ENCODE assay signal across 17 cellular contexts in genomic region chr15:42037650-42038049, GRCh38. TPM values are rescaled to one million over a fixed set of nuclear protein-coding genes. Genes with fewer than 3 reads are reported as not detected.
DNase-seq lines count a peak whose midpoint lies in the region; ATAC-seq, FAIRE-seq and TF ChIP-seq lines count a peak whose summit lies in the region.
"Had no signal": no experiment of that assay in that cellular context is flagged by ENCODE, and none has a peak within 500 bp of the region (broad histone marks: within the 10 kb centered on the region; RNA-seq: fewer than 3 reads in every experiment).

No MANE protein-coding gene starts in this region.

- H3K79me2 ChIP-seq in H9 (ENCODE audit: insufficient read depth, low read length): no peaks in the 10 kb centered on the region

- H3K79me1 ChIP-seq in H9 (ENCODE audit: insufficient read depth, low read depth, low read length, poor library complexity, severe bottlenecking): no peaks in the 10 kb centered on the region

- no peaks in the 10 kb centered on the region for H4K20me1 ChIP-seq in H9 (ENCODE audit: control insufficient read depth, insufficient read depth, insufficient read length)

- H3K27ac ChIP-seq in endodermal cell (ENCODE audit: low read depth, low read length) (no peak overlapping the region), small intestine (ENCODE audit: low read depth in 1 of 2, low read length in 1 of 2) (no peak overlapping the region), H9 (ENCODE audit: insufficient read length, low read depth, low read length) (no peak overlapping the region)
- H3K27ac ChIP-seq: HL-60 had no signal

- no peak overlapping the region for H2AFZ ChIP-seq in H9 (ENCODE audit: low read length)

- H3K9me3 Mint-ChIP-seq in endodermal cell: peaks cover 3% of the 10 kb centered on the region
- H3K9me3 Mint-ChIP-seq in H9: peaks cover 0 to 4% of the 10 kb centered on the region in 2 experiments; a peak in 1 of 5 replicates
- H3K9me3 Mint-ChIP-seq in progenitor cell of endocrine pancreas (ENCODE audit: low read depth): no peaks in the 10 kb centered on the region
- H3K9me3 Mint-ChIP-seq: activated CD8-positive, alpha-beta T cell treated with anti-CD3 and anti-CD28 coated beads for 36 hours; activated naive CD4-positive, alpha-beta T cell treated with anti-CD3 and anti-CD28 coated beads, Interleukin-2, amount 50 U/mL, for 24 hours had no signal

- no peak for FAIRE-seq in small intestine (lab: Jason Lieb, UNC)

- no peak overlapping the region for H2AK5ac ChIP-seq in H9 (ENCODE audit: insufficient read length, low read length)

- no peak overlapping the region for H3K4ac ChIP-seq in H9 (ENCODE audit: low read depth, low read length)

- ATAC-seq in GM18505 (IDR thresholded peaks at IDR 0.05; ENCODE audit: unreplicated experiment): no peak
- ATAC-seq: activated CD8-positive, alpha-beta T cell treated with anti-CD3 and anti-CD28 coated beads for 36 hours had no signal

- no peaks in the 10 kb centered on the region for H3K23me2 ChIP-seq in H9 (ENCODE audit: insufficient read length, low read depth, low read length, poor library complexity, severe bottlenecking)

- H3K4me3 ChIP-seq in endodermal cell (ENCODE audit: low read length) (no peak overlapping the region), small intestine (ENCODE audit: low read depth in 1 of 2, low read length in 2 of 2) (no peak overlapping the region)

- no peak overlapping the region for H2BK20ac ChIP-seq in H9 (ENCODE audit: low read depth, low read length, poor library complexity, severe bottlenecking)

- no peak overlapping the region for H3K23ac ChIP-seq in H9 (ENCODE audit: insufficient read length, low read depth, low read length)

- no peak overlapping the region for H3K4me2 ChIP-seq in H9 (ENCODE audit: insufficient read depth, insufficient read length, low read length)

- H3K4me3 Mint-ChIP-seq in endodermal cell (no peak overlapping the region), H9 (no peak overlapping the region), progenitor cell of endocrine pancreas (ENCODE audit: low read depth) (no peak overlapping the region)
- H3K4me3 Mint-ChIP-seq: activated CD8-positive, alpha-beta T cell treated with anti-CD3 and anti-CD28 coated beads for 36 hours; activated naive CD4-positive, alpha-beta T cell treated with anti-CD3 and anti-CD28 coated beads, Interleukin-2, amount 50 U/mL, for 24 hours had no signal

- H3K36me3 Mint-ChIP-seq in endodermal cell (ENCODE audit: low read depth): no peaks in the 10 kb centered on the region
- no peaks in the 10 kb centered on the region; a peak in 1 of 7 replicates for H3K36me3 Mint-ChIP-seq in H9 (ENCODE audit: insufficient read depth in 1 of 3, low read depth in 3 of 3)
- no peaks in the 10 kb centered on the region for H3K36me3 Mint-ChIP-seq in progenitor cell of endocrine pancreas (ENCODE audit: insufficient read depth)
- H3K36me3 Mint-ChIP-seq: activated naive CD4-positive, alpha-beta T cell treated with anti-CD3 and anti-CD28 coated beads, Interleukin-2, amount 50 U/mL, for 24 hours had no signal

- H3K27me3 ChIP-seq in endodermal cell (ENCODE audit: control insufficient read depth, insufficient read depth, low read length, poor library complexity, severe bottlenecking) (no peaks in the 10 kb centered on the region), small intestine (ENCODE audit: control insufficient read depth in 2 of 2, insufficient read depth in 2 of 2, low read length in 2 of 2) (no peaks in the 10 kb centered on the region), H9 (ENCODE audit: insufficient read depth, low read length) (no peaks in the 10 kb centered on the region)

- peak; percentile 31 for DNase-seq in NCI-H146 (lab: John Stamatoyannopoulos, UW)
- DNase-seq in NCI-H146 treated with DMSO at 0.1 percent for 48 hours (lab: John Stamatoyannopoulos, UW; ENCODE audit: unreplicated experiment): no peak
- peak; percentile 86 for DNase-seq in NCI-H510A (lab: John Stamatoyannopoulos, UW)
- DNase-seq in endodermal cell: peak; percentile 28
- DNase-seq in small intestine: peak; percentile 42
- no peak for DNase-seq in H9
- no peak for DNase-seq in progenitor cell of endocrine pancreas (ENCODE audit: low spot score, unreplicated experiment)
- DNase-seq: activated CD8-positive, alpha-beta T cell treated with anti-CD3 and anti-CD28 coated beads for 36 hours; stimulated activated CD4-positive, alpha-beta T cell treated with anti-CD3 and anti-CD28 coated beads, Interleukin-1b, Interleukin-23, amount 100 ng/mL, for 48 hours; T-helper 9 cell had no signal

- H4K5ac ChIP-seq in H9 (ENCODE audit: insufficient read length, low read depth, low read length): no peak overlapping the region

- H4K91ac ChIP-seq in H9 (ENCODE audit: insufficient read length, low read depth, low read length): no peak overlapping the region

- H2BK5ac ChIP-seq in H9 (ENCODE audit: insufficient read length, low read length): no peak overlapping the region

- H3K9me3 ChIP-seq in endodermal cell (ENCODE audit: control insufficient read depth, low read length) (no peaks in the 10 kb centered on the region), small intestine (ENCODE audit: control insufficient read depth, low read depth) (no peaks in the 10 kb centered on the region), H9 (ENCODE audit: control insufficient read depth, low read depth, low read length) (no peaks in the 10 kb centered on the region)

- no peak overlapping the region for H4K8ac ChIP-seq in H9 (replicated peaks; ENCODE audit: insufficient read length, low read depth, low read length)

- no peak overlapping the region for H2BK15ac ChIP-seq in H9 (ENCODE audit: low read depth, low read length)

- 77 to 82% methylated on average over 6 to 9 of the region's 9 CpGs for WGBS in endodermal cell (ENCODE audit: insufficient coverage in 1 of 2, insufficient read length in 1 of 2), 2 experiments
- WGBS in small intestine, 3 donors: 36 to 61% (median 47%) methylated on average over 9 of the region's 9 CpGs
- no CpG with 5 or more reads among the region's 9 CpGs for WGBS in H9 (ENCODE audit: extremely low coverage, insufficient read length, low lambda C conversion rate)

- H3K56ac ChIP-seq in H9 (ENCODE audit: insufficient read length, low read depth, low read length): no peak overlapping the region

- no peak overlapping the region for H3K27ac Mint-ChIP-seq in endodermal cell
- H3K27ac Mint-ChIP-seq in H9: no peak overlapping the region
- no peak overlapping the region for H3K27ac Mint-ChIP-seq in progenitor cell of endocrine pancreas
- H3K27ac Mint-ChIP-seq: activated CD8-positive, alpha-beta T cell treated with anti-CD3 and anti-CD28 coated beads for 36 hours; activated naive CD4-positive, alpha-beta T cell treated with anti-CD3 and anti-CD28 coated beads, Interleukin-2, amount 50 U/mL, for 24 hours had no signal

- no peak overlapping the region for H3K18ac ChIP-seq in H9 (ENCODE audit: insufficient read length, low read depth, low read length)

- no peaks in the 10 kb centered on the region for H3K4me1 ChIP-seq in endodermal cell (ENCODE audit: control insufficient read depth, insufficient read depth, low read length)
- H3K4me1 ChIP-seq in small intestine (ENCODE audit: control insufficient read depth in 2 of 2, insufficient read depth in 1 of 2, low read depth in 1 of 2, low read length in 1 of 2): no peaks in the 10 kb centered on the region
- peaks cover 9% of the 10 kb centered on the region; the same call in 1 of the 2 replicates for H3K4me1 ChIP-seq in H9 (ENCODE audit: insufficient read depth, low read length)

- H3K27me3 Mint-ChIP-seq in endodermal cell (ENCODE audit: insufficient read depth) (no peaks in the 10 kb centered on the region), H9 (ENCODE audit: low read depth) (no peaks in the 10 kb centered on the region), progenitor cell of endocrine pancreas (no peaks in the 10 kb centered on the region)
- H3K27me3 Mint-ChIP-seq: activated CD8-positive, alpha-beta T cell treated with anti-CD3 and anti-CD28 coated beads for 36 hours; activated naive CD4-positive, alpha-beta T cell treated with anti-CD3 and anti-CD28 coated beads, Interleukin-2, amount 50 U/mL, for 24 hours had no signal

- TF ChIP-seq CTCF in endodermal cell (conservative IDR thresholded peaks at IDR 0.05) (no peak), H9 (conservative IDR thresholded peaks at IDR 0.05) (no peak), progenitor cell of endocrine pancreas (IDR thresholded peaks at IDR 0.05; ENCODE audit: unreplicated experiment) (no peak)

- no peaks in the 10 kb centered on the region for H3K36me3 ChIP-seq in endodermal cell (ENCODE audit: control insufficient read depth, insufficient read depth, low read length)
- H3K36me3 ChIP-seq in small intestine (ENCODE audit: control insufficient read depth in 2 of 2, insufficient read depth in 2 of 2, low read length in 2 of 2): no peaks in the 10 kb centered on the region

- no peak overlapping the region for H2BK12ac ChIP-seq in H9 (ENCODE audit: insufficient read length, low read depth, low read length)

- TF ChIP-seq POLR2A in GM18505 (IDR thresholded peaks at IDR 0.05; ENCODE audit: borderline replicate concordance, extremely low read depth, insufficient read depth, insufficient read length): no peak

- no peak overlapping the region for H2BK120ac ChIP-seq in H9 (ENCODE audit: low read depth, low read length, poor library complexity, severe bottlenecking)

- no peak overlapping the region for H3T11ph ChIP-seq in H9 (ENCODE audit: low read length)

- H3K9ac ChIP-seq in endodermal cell (ENCODE audit: extremely low read depth, low read length, poor library complexity, severe bottlenecking) (no peak overlapping the region), H9 (ENCODE audit: extremely low read depth, insufficient read length, low read length) (no peak overlapping the region)

- no peak overlapping the region for H3K14ac ChIP-seq in H9 (ENCODE audit: insufficient read depth, low read length)

- peaks cover 5% of the 10 kb centered on the region for H3K4me1 Mint-ChIP-seq in endodermal cell
- H3K4me1 Mint-ChIP-seq in H9: peaks cover 14% of the 10 kb centered on the region in 2 experiments
- H3K4me1 Mint-ChIP-seq in progenitor cell of endocrine pancreas (ENCODE audit: low read depth): no peaks in the 10 kb centered on the region

RNA-seq across cellular contexts. Expression of gene PLA2G4E, which starts 16.8 kb away (rescaled TPM):
- total RNA-seq in endodermal cell: not detected
- not detected for polyA plus RNA-seq in endodermal cell (2013, experiment 1 of 2)
- not detected for polyA plus RNA-seq in endodermal cell (2013, experiment 2 of 2)
- under 1 TPM in 1 of 3 donors, not detected in 2; 0.13 TPM for polyA plus RNA-seq in small intestine
- total RNA-seq in H9 (2021): not detected in 2 replicates
- total RNA-seq in progenitor cell of endocrine pancreas: 0.09 TPM in 1 of 2 replicates, not detected in the other
- total RNA-seq: activated CD8-positive, alpha-beta T cell treated with anti-CD3 and anti-CD28 coated beads for 36 hours; H4; M059J; mononuclear cell; posterior vena cava had no signal

RNA-seq across cellular contexts. Expression of gene PLA2G4D, which starts 56.7 kb away (rescaled TPM):
- total RNA-seq in endodermal cell (not detected), H9 (2021) (0.33 TPM in 1 of 2 replicates, not detected in the other), progenitor cell of endocrine pancreas (not detected in 2 replicates)
- polyA plus RNA-seq in endodermal cell (2013, experiment 1 of 2): not detected
- not detected for polyA plus RNA-seq in endodermal cell (2013, experiment 2 of 2)
- polyA plus RNA-seq in small intestine: under 1 TPM in 2 of 3 donors, not detected in 1; 0.18 to 0.22 TPM
- total RNA-seq: activated CD8-positive, alpha-beta T cell treated with anti-CD3 and anti-CD28 coated beads for 36 hours; H4; mononuclear cell; posterior vena cava had no signal

Comparison
In these comparisons a context has a peak if more than half of its experiments do, and no peak if none do; other contexts are left out.
1. DNase-seq: peak in NCI-H146 (single experiment), NCI-H510A (single experiment), endodermal cell (single experiment) and small intestine (single experiment); none in NCI-H146 treated with DMSO at 0.1 percent for 48 hours (single experiment), H9 (single experiment) and progenitor cell of endocrine pancreas (single experiment).